8 cellular contexts compared by ENCODE assay signal in the genomic region with DNA sequence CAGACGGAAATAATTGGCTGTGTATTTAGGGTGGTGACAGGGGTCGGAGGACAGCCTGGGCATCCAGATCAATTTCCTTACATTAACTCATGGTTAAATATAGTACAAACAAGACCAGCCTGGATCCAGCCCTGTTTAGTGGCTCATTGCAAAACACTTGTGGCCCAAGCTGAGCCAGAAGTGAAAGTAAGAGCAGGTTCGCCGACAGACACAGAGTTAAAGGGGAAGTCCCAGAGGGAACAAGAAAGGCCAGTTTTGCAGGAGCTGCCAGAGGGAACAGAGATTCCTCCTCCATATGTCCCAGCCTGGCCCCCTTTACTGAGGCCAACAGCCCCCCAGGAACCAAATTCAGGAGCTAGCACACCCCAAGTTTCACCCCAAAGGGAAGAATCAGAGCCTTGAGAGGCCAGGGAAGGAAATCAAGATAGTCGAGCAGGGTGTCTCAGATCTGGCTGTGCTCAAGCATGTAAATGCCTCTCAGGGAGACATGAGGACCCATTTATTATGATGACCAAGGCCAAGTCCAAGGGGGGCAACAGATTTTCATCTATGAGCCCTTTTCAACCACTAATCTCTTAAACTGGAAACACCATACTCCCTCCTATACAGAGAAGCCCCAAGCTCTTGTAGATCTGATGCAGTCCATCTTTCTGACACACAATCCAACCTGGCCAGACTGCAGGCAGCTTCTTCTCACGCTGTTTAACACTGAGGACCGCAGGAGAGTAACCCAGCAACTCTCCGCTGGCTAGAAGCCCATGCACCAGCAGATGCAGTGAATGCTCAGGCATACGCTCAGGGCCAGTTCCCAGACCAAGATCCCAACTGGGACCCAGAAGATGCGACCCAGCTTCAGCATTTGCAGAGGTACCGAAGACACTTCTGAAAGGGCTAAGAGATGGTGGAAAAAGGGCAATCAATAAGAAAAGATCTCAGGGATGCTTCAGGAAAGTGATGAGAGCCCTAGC. TPM values are rescaled to one million over a fixed set of nuclear protein-coding genes. Genes with fewer than 3 reads are reported as not detected.
DNase-seq lines count a peak whose midpoint lies in the region; ATAC-seq and TF ChIP-seq lines count a peak whose summit lies in the region.

No MANE protein-coding gene starts in this region.

- H3K27me3 Mint-ChIP-seq in activated T-helper 1 cell treated with anti-CD3 and anti-CD28 coated beads, Interleukin-12 subunit alpha, Interleukin-12 subunit beta, Interleukin-2, Interleukin-4 antibody, amounts not matched to agents 30 ng/mL and 10 ng/mL and 1 ng/mL, durations not matched to agents 14 hours and 24 hours and 36 hours (ENCODE audit: insufficient read depth), result peaks cover 47% of the 10 kb centered on the region

- no peaks in the 10 kb centered on the region for H3K36me3 Mint-ChIP-seq in activated T-helper 1 cell treated with anti-CD3 and anti-CD28 coated beads, Interleukin-12 subunit alpha, Interleukin-12 subunit beta, Interleukin-2, Interleukin-4 antibody, amounts not matched to agents 30 ng/mL and 10 ng/mL and 1 ng/mL, durations not matched to agents 14 hours and 24 hours and 36 hours (ENCODE audit: low read depth)

- peak; percentile 42 for DNase-seq in GM06990 (ENCODE audit: extremely low read depth, insufficient read length)
- DNase-seq in Kasumi-1 (lab: John Stamatoyannopoulos, UW), result peak; percentile 91 to 92
- peak; percentile 43 for DNase-seq in activated T-helper 1 cell treated with anti-CD3 and anti-CD28 coated beads, Interleukin-12 subunit alpha, Interleukin-12 subunit beta, Interleukin-2, Interleukin-4 antibody, amounts not matched to agents 30 ng/mL and 10 ng/mL and 1 ng/mL, durations not matched to agents 14 hours and 24 hours and 36 hours (ENCODE audit: low spot score)
- DNase-seq in left cardiac atrium, result peak; percentile 47
- DNase-seq in stimulated activated CD4-positive, alpha-beta T cell treated with anti-CD3 and anti-CD28 coated beads, Interleukin-12 subunit alpha, Interleukin-12 subunit beta, amount 100 ng/mL, for 48 hours (ENCODE audit: low read depth in 2 of 3, low spot score in 1 of 3), result peak in 2 of 3 donors; percentile 25 to 31
- no peak for DNase-seq in HAP-1 (ENCODE audit: low spot score in 2 of 2)
- DNase-seq in NCI-H1694 treated with DMSO at 0.1 percent for 48 hours (lab: John Stamatoyannopoulos, UW), result no peak

- H3K4me3 ChIP-seq in GM06990 (replicated peaks; ENCODE audit: low read depth, low read length), result no peak overlapping the region
- H3K4me3 ChIP-seq in HAP-1, result no peak overlapping the region

- peaks cover 4% of the 10 kb centered on the region for H3K4me1 ChIP-seq in HAP-1

- in situ Hi-C loops in HAP-1 (cut with MboI; ENCODE audit: low sequenced_read_pairs), result no loop called here

- no peaks in the 10 kb centered on the region for H3K9me3 Mint-ChIP-seq in activated T-helper 1 cell treated with anti-CD3 and anti-CD28 coated beads, Interleukin-12 subunit alpha, Interleukin-12 subunit beta, Interleukin-2, Interleukin-4 antibody, amounts not matched to agents 30 ng/mL and 10 ng/mL and 1 ng/mL, durations not matched to agents 14 hours and 24 hours and 36 hours

- peaks cover 21% of the 10 kb centered on the region for H3K4me1 Mint-ChIP-seq in activated T-helper 1 cell treated with anti-CD3 and anti-CD28 coated beads, Interleukin-12 subunit alpha, Interleukin-12 subunit beta, Interleukin-2, Interleukin-4 antibody, amounts not matched to agents 30 ng/mL and 10 ng/mL and 1 ng/mL, durations not matched to agents 14 hours and 24 hours and 36 hours (ENCODE audit: low read depth)

- intact Hi-C loops in activated T-helper 1 cell treated with anti-CD3 and anti-CD28 coated beads, Interleukin-12 subunit alpha, Interleukin-12 subunit beta, Interleukin-2, Interleukin-4 antibody, amounts not matched to agents 30 ng/mL and 10 ng/mL and 1 ng/mL, durations not matched to agents 14 hours and 24 hours and 36 hours (cut with micrococcal nuclease), result loop anchor here (1.0 to 2.0 kb wide), 2 partner anchors 39 to 178 kb away; partner anchors contain the start of genes MKRN1 and NDUFB2
- intact Hi-C loops in left cardiac atrium (cut with DNase I), result no loop called here

- no peaks in the 10 kb centered on the region; the same call in none of the 2 replicates for H3K27me3 ChIP-seq in GM06990 (replicated peaks; ENCODE audit: control insufficient read depth, insufficient read depth, low read length)
- peaks cover 3% of the 10 kb centered on the region; the same call in 1 of the 2 replicates for H3K27me3 ChIP-seq in HAP-1 (ENCODE audit: low read depth)

- ATAC-seq in GM21576 (IDR thresholded peaks at IDR 0.05; ENCODE audit: unreplicated experiment), result peak; percentile 85
- peak; percentile 60 to 74 for ATAC-seq in left cardiac atrium

- no peak overlapping the region for H3K27ac Mint-ChIP-seq in activated T-helper 1 cell treated with anti-CD3 and anti-CD28 coated beads, Interleukin-12 subunit alpha, Interleukin-12 subunit beta, Interleukin-2, Interleukin-4 antibody, amounts not matched to agents 30 ng/mL and 10 ng/mL and 1 ng/mL, durations not matched to agents 14 hours and 24 hours and 36 hours

- no peak for TF ChIP-seq CTCF in GM06990 (IDR thresholded peaks at IDR 0.05; ENCODE audit: insufficient read depth, low read length, poor library complexity, severe bottlenecking)

- H3K9me3 ChIP-seq in HAP-1, result no peaks in the 10 kb centered on the region

- H3K4me3 Mint-ChIP-seq in activated T-helper 1 cell treated with anti-CD3 and anti-CD28 coated beads, Interleukin-12 subunit alpha, Interleukin-12 subunit beta, Interleukin-2, Interleukin-4 antibody, amounts not matched to agents 30 ng/mL and 10 ng/mL and 1 ng/mL, durations not matched to agents 14 hours and 24 hours and 36 hours, result peak overlapping the region; percentile 71

- H3K36me3 ChIP-seq in GM06990 (ENCODE audit: control insufficient read depth, insufficient read depth, low read length) (no peaks in the 10 kb centered on the region), HAP-1 (replicated peaks) (no peaks in the 10 kb centered on the region)

RNA-seq across cellular contexts. Expression of gene ADCK2, which starts 15.9 kb away (rescaled TPM):
- 21.1 and 23.5 TPM in 2 replicates for total RNA-seq in activated T-helper 1 cell treated with anti-CD3 and anti-CD28 coated beads, Interleukin-12 subunit alpha, Interleukin-12 subunit beta, Interleukin-2, Interleukin-4 antibody, amounts not matched to agents 30 ng/mL and 10 ng/mL and 1 ng/mL, durations not matched to agents 14 hours and 24 hours and 36 hours
- total RNA-seq in left cardiac atrium, result 10 to 100 TPM; 12.9 to 14.7 TPM

RNA-seq across cellular contexts. Expression of gene DENND2A, which starts 16.2 kb away (rescaled TPM):
- total RNA-seq in activated T-helper 1 cell treated with anti-CD3 and anti-CD28 coated beads, Interleukin-12 subunit alpha, Interleukin-12 subunit beta, Interleukin-2, Interleukin-4 antibody, amounts not matched to agents 30 ng/mL and 10 ng/mL and 1 ng/mL, durations not matched to agents 14 hours and 24 hours and 36 hours, result not detected in 2 replicates
- 10 to 100 TPM in 1 of 2 donors, 1 to 10 TPM in 1; 9.6 to 19.0 TPM for total RNA-seq in left cardiac atrium

RNA-seq across cellular contexts. Expression of gene NDUFB2, which starts 39.7 kb away (rescaled TPM):
- total RNA-seq in activated T-helper 1 cell treated with anti-CD3 and anti-CD28 coated beads, Interleukin-12 subunit alpha, Interleukin-12 subunit beta, Interleukin-2, Interleukin-4 antibody, amounts not matched to agents 30 ng/mL and 10 ng/mL and 1 ng/mL, durations not matched to agents 14 hours and 24 hours and 36 hours, result 178 and 194 TPM in 2 replicates
- 100 to 1,000 TPM; 499 to 528 TPM for total RNA-seq in left cardiac atrium

Comparison
In these comparisons a context has a peak if more than half of its experiments do, and no peak if none do; other contexts are left out.
1. DNase-seq: peak in GM06990 (single experiment), Kasumi-1 (2 of 2), activated T-helper 1 cell treated with anti-CD3 and anti-CD28 coated beads, Interleukin-12 subunit alpha, Interleukin-12 subunit beta, Interleukin-2, Interleukin-4 antibody, amounts not matched to agents 30 ng/mL and 10 ng/mL and 1 ng/mL, durations not matched to agents 14 hours and 24 hours and 36 hours (single experiment), left cardiac atrium (single experiment) and stimulated activated CD4-positive, alpha-beta T cell treated with anti-CD3 and anti-CD28 coated beads, Interleukin-12 subunit alpha, Interleukin-12 subunit beta, amount 100 ng/mL, for 48 hours (2 of 3); none in HAP-1 (0 of 2) and NCI-H1694 treated with DMSO at 0.1 percent for 48 hours (single experiment).
2. RNA of gene DENND2A, which starts 16.2 kb away (total RNA-seq): 9.6 to 19.0 TPM in left cardiac atrium; not detected in activated T-helper 1 cell treated with anti-CD3 and anti-CD28 coated beads, Interleukin-12 subunit alpha, Interleukin-12 subunit beta, Interleukin-2, Interleukin-4 antibody, amounts not matched to agents 30 ng/mL and 10 ng/mL and 1 ng/mL, durations not matched to agents 14 hours and 24 hours and 36 hours; every median in the first group is over 10 times any median in the second.